In genomic region chr6:169225131-169225576, GRCh38 we compare ENCODE assay signal across 26 cellular contexts. TPM values are rescaled to one million over a fixed set of nuclear protein-coding genes. Genes with fewer than 3 reads are reported as not detected.
DNase-seq lines count a peak whose midpoint lies in the region; ATAC-seq, FAIRE-seq and TF ChIP-seq lines count a peak whose summit lies in the region.
"Had no signal": no experiment of that assay in that cellular context is flagged by ENCODE, and none has a peak within 500 bp of the region (broad histone marks: within the 10 kb centered on the region; RNA-seq: fewer than 3 reads in every experiment).

No MANE protein-coding gene starts in this region.

- intact Hi-C loops in kidney (cut with DNase I) (no loop called here), sigmoid colon (cut with DNase I) (no loop called here), natural killer cell (cut with micrococcal nuclease) (no loop called here)

- TF ChIP-seq POLR2A in sigmoid colon (IDR thresholded peaks at IDR 0.05): no peak

- no peaks in the 10 kb centered on the region for H3K27me3 ChIP-seq in sigmoid colon

- no peak for FAIRE-seq in kidney (lab: Jason Lieb, UNC)
- no peak for FAIRE-seq in RCC 7860 (lab: Jason Lieb, UNC)

- no peak for ATAC-seq in natural killer cell

- peaks cover 0 to 3% of the 10 kb centered on the region in 2 donors for H3K4me1 ChIP-seq in kidney (ENCODE audit: control insufficient read depth in 1 of 2, insufficient read depth in 1 of 2, low read depth in 1 of 2, low read length in 2 of 2)
- H3K4me1 ChIP-seq in sigmoid colon: peaks cover 0 to 9% (median 0%) of the 10 kb centered on the region in 4 donors
- H3K4me1 ChIP-seq: prostate gland had no signal

- peak overlapping the region; percentile 81 for H3K27ac ChIP-seq in angular gyrus (ENCODE audit: low read depth, low read length)
- no peak overlapping the region for H3K27ac ChIP-seq in kidney (ENCODE audit: low read depth in 2 of 2, low read length in 2 of 2)
- peak overlapping the region in 2 of 4 donors; percentile 12 to 13 for H3K27ac ChIP-seq in sigmoid colon
- H3K27ac ChIP-seq: PC-9, prostate gland, SJCRH30 had no signal

- TF ChIP-seq CTCF in HFFc6 (IDR thresholded peaks at IDR 0.05) (no peak), kidney (IDR thresholded peaks at IDR 0.05; ENCODE audit: borderline replicate concordance, extremely low read depth, insufficient read depth) (no peak), sigmoid colon (IDR thresholded peaks at IDR 0.05) (no peak), natural killer cell (IDR thresholded peaks at IDR 0.05) (no peak)

- TF ChIP-seq EP300 in sigmoid colon (IDR thresholded peaks at IDR 0.05): no peak

- peaks cover 87% of the 10 kb centered on the region for H3K36me3 Mint-ChIP-seq in HFFc6 (ENCODE audit: low read depth)
- no peaks in the 10 kb centered on the region for H3K36me3 Mint-ChIP-seq in natural killer cell
- H3K36me3 Mint-ChIP-seq: activated naive CD8-positive, alpha-beta T cell treated with anti-CD3 and anti-CD28 coated beads for 36 hours had no signal

- H3K4me1 Mint-ChIP-seq in HFFc6 (ENCODE audit: low read depth): peaks cover 30% of the 10 kb centered on the region
- no peaks in the 10 kb centered on the region for H3K4me1 Mint-ChIP-seq in natural killer cell
- H3K4me1 Mint-ChIP-seq: activated naive CD8-positive, alpha-beta T cell treated with anti-CD3 and anti-CD28 coated beads for 36 hours had no signal

- H3K4me3 Mint-ChIP-seq in HFFc6 (no peak overlapping the region), natural killer cell (no peak overlapping the region)
- H3K4me3 Mint-ChIP-seq: activated naive CD8-positive, alpha-beta T cell treated with anti-CD3 and anti-CD28 coated beads for 36 hours; neural crest cell; type B pancreatic cell had no signal

- H3K27ac Mint-ChIP-seq in HFFc6: peak overlapping the region; percentile 80
- H3K27ac Mint-ChIP-seq in natural killer cell: no peak overlapping the region
- H3K27ac Mint-ChIP-seq: activated naive CD8-positive, alpha-beta T cell treated with anti-CD3 and anti-CD28 coated beads for 36 hours; activated T-helper 2 cell treated with anti-CD3 and anti-CD28 coated beads, Interferon-gamma antibody, Interleukin-2, Interleukin-4, amounts not matched to agents 10 μg/mL and 5 μg/mL and 100 μg/mL, durations not matched to agents 14 hours and 24 hours and 36 hours; type B pancreatic cell had no signal

- 90 to 96% methylated on average over 23 of the region's 23 CpGs for WGBS in sigmoid colon, 2 donors

- no peak overlapping the region for H3K9ac ChIP-seq in kidney (ENCODE audit: low read length in 2 of 2)

- H3K36me3 ChIP-seq in kidney (ENCODE audit: control insufficient read depth in 1 of 2, insufficient read depth in 2 of 2, low read length in 2 of 2) (no peaks in the 10 kb centered on the region), sigmoid colon (peaks cover 0 to 60% (median 2%) of the 10 kb centered on the region in 4 donors)
- H3K36me3 ChIP-seq: prostate gland, SJCRH30 had no signal

- no peaks in the 10 kb centered on the region for H3K9me3 Mint-ChIP-seq in HFFc6
- no peaks in the 10 kb centered on the region for H3K9me3 Mint-ChIP-seq in natural killer cell
- H3K9me3 Mint-ChIP-seq: activated naive CD8-positive, alpha-beta T cell treated with anti-CD3 and anti-CD28 coated beads for 36 hours; activated T-helper 2 cell treated with anti-CD3 and anti-CD28 coated beads, Interferon-gamma antibody, Interleukin-2, Interleukin-4, amounts not matched to agents 10 μg/mL and 5 μg/mL and 100 μg/mL, durations not matched to agents 14 hours and 24 hours and 36 hours had no signal

- H3K4me3 ChIP-seq in kidney (ENCODE audit: low read length in 2 of 2): no peak overlapping the region
- H3K4me3 ChIP-seq in sigmoid colon: no peak overlapping the region
- H3K4me3 ChIP-seq: PC-9, prostate gland, SJCRH30, skin epidermis had no signal

- H3K27me3 Mint-ChIP-seq in HFFc6 (ENCODE audit: insufficient read depth): peaks cover 5% of the 10 kb centered on the region
- peaks cover 10 to 34% of the 10 kb centered on the region in 2 donors for H3K27me3 Mint-ChIP-seq in natural killer cell (ENCODE audit: low read depth in 2 of 2)
- H3K27me3 Mint-ChIP-seq: activated naive CD8-positive, alpha-beta T cell treated with anti-CD3 and anti-CD28 coated beads for 36 hours; type B pancreatic cell had no signal

- no peak for DNase-seq in HFFc6
- peak; percentile 65 for DNase-seq in kidney
- DNase-seq in sigmoid colon: peak; percentile 50
- DNase-seq in natural killer cell: no peak
- no peak for DNase-seq in RCC 7860 (ENCODE audit: low spot score)
- no peak for DNase-seq in MV-4-11 (lab: John Stamatoyannopoulos, UW)
- DNase-seq: activated CD4-positive, alpha-beta T cell treated with anti-CD3 and anti-CD28 coated beads, Interleukin-2, amount 50 U/mL, for 4 hours; activated naive CD8-positive, alpha-beta T cell treated with anti-CD3 and anti-CD28 coated beads for 36 hours; Calu3; DND-41; effector CD8-positive, alpha-beta T cell; glutamatergic neuron; islet precursor cell; mammary epithelial cell; NCI-H1105 treated with DMSO at 0.1 percent for 48 hours; NCI-H1930; NCI-H526; PC-9; stimulated activated CD4-positive, alpha-beta T cell treated with anti-CD3 and anti-CD28 coated beads, Interleukin-1b, Interleukin-23, amount 100 ng/mL, for 48 hours had no signal

- H3K9me3 ChIP-seq in kidney (ENCODE audit: control insufficient read depth in 1 of 2, low read length in 2 of 2): no peaks in the 10 kb centered on the region
- no peaks in the 10 kb centered on the region for H3K9me3 ChIP-seq in sigmoid colon
- H3K9me3 ChIP-seq: prostate gland, SJCRH30 had no signal

RNA-seq across cellular contexts. Expression of gene THBS2, which starts 28.5 kb away (rescaled TPM):
- total RNA-seq in HFFc6 (2021; fragmentation: NEBNext Ultra II Directional; extraction: Animal tissue kit (Norgen Biotek cat#: 25700)): 100 to 1,000 TPM; 156 to 254 (median 218) TPM
- total RNA-seq in kidney (33.4 TPM), sigmoid colon (10 to 100 TPM; 37.6 to 59.0 (median 42.7) TPM), natural killer cell (not detected)
- polyA plus RNA-seq in kidney (ENCODE audit: insufficient read depth, low read depth, low replicate concordance) (2.7 TPM), sigmoid colon (1 to 10 TPM; 1.7 to 3.0 (median 1.8) TPM)
- total RNA-seq: activated naive CD8-positive, alpha-beta T cell treated with anti-CD3 and anti-CD28 coated beads for 36 hours; activated T-helper 2 cell treated with anti-CD3 and anti-CD28 coated beads, Interferon-gamma antibody, Interleukin-2, Interleukin-4, amounts not matched to agents 10 μg/mL and 5 μg/mL and 100 μg/mL, durations not matched to agents 14 hours and 24 hours and 36 hours; Calu3; PC-9 had no signal

Comparison
In these comparisons a context has a peak if more than half of its experiments do, and no peak if none do; other contexts are left out.
1. DNase-seq: peak in kidney (single experiment) and sigmoid colon (single experiment); none in HFFc6 (single experiment), natural killer cell (single experiment), RCC 7860 (single experiment) and MV-4-11 (single experiment).
2. RNA of gene THBS2, which starts 28.5 kb away (total RNA-seq): 156 to 254 TPM in HFFc6, 37.6 to 59.0 TPM in sigmoid colon and 33.4 TPM in kidney (single experiment); not detected in natural killer cell; every median in the first group is over 10 times any median in the second.